Comparison of ENCODE assay signal across 16 cellular contexts in the genomic region with DNA sequence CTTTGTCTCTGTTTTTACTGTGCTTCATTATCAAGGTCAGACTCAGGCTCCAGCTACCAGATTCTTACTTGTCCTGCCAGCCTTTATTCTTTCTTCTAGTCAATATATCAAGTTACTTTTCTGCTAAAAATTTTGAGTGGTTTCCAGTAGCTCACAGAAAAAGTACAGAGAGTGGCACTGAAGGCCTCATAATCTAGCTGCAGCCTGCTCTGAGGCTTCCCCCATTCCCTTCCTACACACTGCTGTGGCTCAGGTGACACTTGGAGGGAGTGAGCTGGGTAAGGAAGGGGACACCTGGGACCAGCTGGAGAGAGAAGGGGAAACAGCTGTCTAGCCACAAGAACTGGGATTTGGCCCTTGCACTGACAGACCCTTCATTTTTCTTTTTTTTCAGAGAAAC. TPM values are rescaled to one million over a fixed set of nuclear protein-coding genes. Genes with fewer than 3 reads are reported as not detected.
DNase-seq lines count a peak whose midpoint lies in the region; ATAC-seq and TF ChIP-seq lines count a peak whose summit lies in the region.
"Had no signal": no experiment of that assay in that cellular context is flagged by ENCODE, and none has a peak within 500 bp of the region (broad histone marks: within the 10 kb centered on the region; RNA-seq: fewer than 3 reads in every experiment).

No MANE protein-coding gene starts in this region.

- H3K4me2 ChIP-seq in Karpas-422 (ENCODE audit: low read depth, low read length, poor library complexity, severe bottlenecking) = no peak overlapping the region
- H3K4me2 ChIP-seq: BLaER1 had no signal

- H3K9ac ChIP-seq in Karpas-422 (ENCODE audit: low read length) = no peak overlapping the region
- H3K9ac ChIP-seq: BLaER1, GM23248 had no signal

- no peaks in the 10 kb centered on the region; the same call in 1 of the 2 replicates for H3K36me3 ChIP-seq in Karpas-422 (ENCODE audit: insufficient read depth, low read length)
- H3K36me3 ChIP-seq: BLaER1 had no signal

- peaks cover 3 to 6% of the 10 kb centered on the region in 2 donors for H3K9me3 Mint-ChIP-seq in activated T-cell treated with anti-CD3 and anti-CD28 coated beads, Interleukin-2, amount 50 U/mL, for 72 hours

- H2AFZ ChIP-seq in Karpas-422 (ENCODE audit: low read length) = 0 out of 2 replicates have a peak overlapping the region, but pooled peaks have one; percentile 47
- H2AFZ ChIP-seq: GM23248 had no signal

- ATAC-seq in activated T-cell treated with anti-CD3 and anti-CD28 coated beads, Interleukin-2, amount 50 U/mL, for 72 hours (replicated peaks in 1 of 2) = no peak
- ATAC-seq: HCT116 had no signal

- H3K27ac Mint-ChIP-seq in activated T-cell treated with anti-CD3 and anti-CD28 coated beads, Interleukin-2, amount 50 U/mL, for 72 hours = no peak overlapping the region
- H3K27ac Mint-ChIP-seq: CD8-positive, alpha-beta memory T cell had no signal

- peaks cover 6% of the 10 kb centered on the region for H3K4me1 ChIP-seq in Karpas-422 (ENCODE audit: low read length)
- H3K4me1 ChIP-seq: BLaER1, Caco-2 had no signal

- H3K4me1 Mint-ChIP-seq in activated T-cell treated with anti-CD3 and anti-CD28 coated beads, Interleukin-2, amount 50 U/mL, for 72 hours (ENCODE audit: low read depth) = no peaks in the 10 kb centered on the region
- H3K4me1 Mint-ChIP-seq: CD8-positive, alpha-beta memory T cell had no signal

- no peaks in the 10 kb centered on the region for H4K20me1 ChIP-seq in Karpas-422 (ENCODE audit: insufficient read depth, low read depth, low read length)
- H4K20me1 ChIP-seq: BLaER1 had no signal

- H3K36me3 Mint-ChIP-seq in activated T-cell treated with anti-CD3 and anti-CD28 coated beads, Interleukin-2, amount 50 U/mL, for 72 hours (ENCODE audit: insufficient read depth in 2 of 2) = peaks cover 0 to 1% of the 10 kb centered on the region in 2 donors

- no peak overlapping the region for H3K4me3 Mint-ChIP-seq in activated T-cell treated with anti-CD3 and anti-CD28 coated beads, Interleukin-2, amount 50 U/mL, for 72 hours
- H3K4me3 Mint-ChIP-seq: CD8-positive, alpha-beta memory T cell had no signal

- H3K9me2 ChIP-seq in Karpas-422 (replicated peaks; ENCODE audit: insufficient read depth, low read length) = no peaks in the 10 kb centered on the region; the same call in 1 of the 2 replicates

- in situ Hi-C loops in G401 (cut with HindIII; ENCODE audit: low sequenced_read_pairs) = no loop called here

- H3K4me3 ChIP-seq in Karpas-422 (ENCODE audit: low read length) = no peak overlapping the region
- H3K4me3 ChIP-seq: BLaER1, GM23248 had no signal

- no peaks in the 10 kb centered on the region for H3K79me2 ChIP-seq in Karpas-422 (ENCODE audit: low read length)

- peaks cover 6% of the 10 kb centered on the region for H3K9me3 ChIP-seq in Karpas-422 (ENCODE audit: low read length)

- H3K27ac ChIP-seq in Karpas-422 (ENCODE audit: low read length) = no peak overlapping the region
- H3K27ac ChIP-seq: BLaER1, GM23248, HL-60 had no signal

- no peaks in the 10 kb centered on the region for H3K27me3 ChIP-seq in Karpas-422 (ENCODE audit: low read length)
- H3K27me3 ChIP-seq: BLaER1 had no signal

- peak; percentile 11 for DNase-seq in GM10266 (ENCODE audit: extremely low spot score)
- no peak for DNase-seq in Karpas-422
- peak; percentile 83 for DNase-seq in NCI-H2171 treated with DMSO at 0.1 percent for 48 hours (lab: John Stamatoyannopoulos, UW)
- peak; percentile 12 for DNase-seq in left kidney (ENCODE audit: low read depth, low spot score)
- no peak for DNase-seq in activated T-cell treated with anti-CD3 and anti-CD28 coated beads, Interleukin-2, amount 50 U/mL, for 72 hours
- DNase-seq in activated naive CD4-positive, alpha-beta T cell treated with anti-CD3 and anti-CD28 coated beads, Interleukin-2, amount 50 U/mL, for 16 hours = no peak
- DNase-seq in G401 (ENCODE audit: low spot score) = no peak
- DNase-seq: AML-193; Caco-2; CD8-positive, alpha-beta memory T cell; DND-41; GF-D8; GM23248 had no signal

- no peak for TF ChIP-seq CTCF in GM10266 (IDR thresholded peaks at IDR 0.05; ENCODE audit: control insufficient read depth, insufficient read depth, low read depth, missing control alignments)

- H3K27me3 Mint-ChIP-seq in activated T-cell treated with anti-CD3 and anti-CD28 coated beads, Interleukin-2, amount 50 U/mL, for 72 hours (ENCODE audit: low read depth) = peaks cover 25% of the 10 kb centered on the region

RNA-seq across cellular contexts. Expression of gene TTC6, which starts 25.4 kb away (rescaled TPM):
- not detected in 2 replicates for total RNA-seq in Karpas-422 (2014; rRNA removed; shearing (Covaris generic); ENCODE audit: low replicate concordance)
- not detected for total RNA-seq in activated T-cell treated with anti-CD3 and anti-CD28 coated beads, Interleukin-2, amount 50 U/mL, for 72 hours
- total RNA-seq in G401 (2014; rRNA removed; shearing (Covaris generic)) = not detected in 2 replicates
- total RNA-seq: CD8-positive, alpha-beta memory T cell; GM23248 had no signal

RNA-seq across cellular contexts. Expression of gene FOXA1, which starts 25.8 kb away (rescaled TPM):
- total RNA-seq in Karpas-422 (2014; rRNA removed; shearing (Covaris generic); ENCODE audit: low replicate concordance) = not detected in 2 replicates
- under 1 TPM; 0.17 to 0.97 TPM for total RNA-seq in activated T-cell treated with anti-CD3 and anti-CD28 coated beads, Interleukin-2, amount 50 U/mL, for 72 hours
- total RNA-seq in G401 (2014; rRNA removed; shearing (Covaris generic)) = not detected in 2 replicates
- total RNA-seq: GM23248 had no signal

Comparison
In these comparisons a context has a peak if more than half of its experiments do, and no peak if none do; other contexts are left out.
1. DNase-seq: peak in GM10266 (single experiment), NCI-H2171 treated with DMSO at 0.1 percent for 48 hours (single experiment) and left kidney (single experiment); none in Karpas-422 (single experiment), activated T-cell treated with anti-CD3 and anti-CD28 coated beads, Interleukin-2, amount 50 U/mL, for 72 hours (0 of 2), activated naive CD4-positive, alpha-beta T cell treated with anti-CD3 and anti-CD28 coated beads, Interleukin-2, amount 50 U/mL, for 16 hours (single experiment) and G401 (single experiment).